In the genomic region with DNA sequence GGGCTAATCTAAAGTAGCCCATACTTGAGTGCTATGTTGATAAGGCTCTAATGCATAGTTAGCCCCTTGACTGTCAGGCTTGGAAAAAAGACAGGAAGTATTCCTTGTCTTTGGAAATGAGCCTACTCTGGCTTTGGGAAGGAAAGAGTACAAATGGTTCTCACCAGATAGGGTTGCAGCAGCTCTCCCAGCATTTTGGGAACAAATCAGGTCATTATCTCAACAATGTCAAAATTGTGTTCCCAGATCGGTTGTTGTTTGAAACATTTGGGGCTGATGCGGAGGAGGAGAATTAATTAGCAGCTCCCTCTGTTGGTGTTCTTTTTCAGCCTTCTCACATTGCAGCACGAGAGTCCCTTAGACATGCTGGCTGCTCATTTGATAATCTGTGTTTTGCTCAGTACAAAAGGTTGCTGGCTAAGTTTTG, we compare ENCODE assay signal across 9 cellular contexts. TPM values are rescaled to one million over a fixed set of nuclear protein-coding genes. Genes with fewer than 3 reads are reported as not detected.
DNase-seq lines count a peak whose midpoint lies in the region; ATAC-seq and TF ChIP-seq lines count a peak whose summit lies in the region.
"Had no signal": no experiment of that assay in that cellular context is flagged by ENCODE, and none has a peak within 500 bp of the region (broad histone marks: within the 10 kb centered on the region; RNA-seq: fewer than 3 reads in every experiment).

No MANE protein-coding gene starts in this region.

- no peak for TF ChIP-seq POLR2A in right lobe of liver (IDR thresholded peaks at IDR 0.05)

- H3K9me3 ChIP-seq in right lobe of liver = no peaks in the 10 kb centered on the region
- H3K9me3 ChIP-seq in T-helper 17 cell (ENCODE audit: control insufficient read depth, low read length, poor library complexity, severe bottlenecking) = no peaks in the 10 kb centered on the region

- DNase-seq in Right ventricle myocardium inferior (ENCODE audit: missing footprints) = no peak
- no peak for DNase-seq in cardiac septum (ENCODE audit: low spot score)
- DNase-seq in caudate nucleus (lab: John Stamatoyannopoulos, UW) = peak in 27 of 61 donors; percentile 8 to 68 (median 32)
- no peak for DNase-seq in right lobe of liver
- DNase-seq in T-helper 17 cell = no peak
- DNase-seq in NCI-H774 (lab: John Stamatoyannopoulos, UW) = no peak
- DNase-seq in HuH-7.5 (ENCODE audit: low spot score) = no peak
- DNase-seq: DMS53 had no signal

- H3K36me3 ChIP-seq in right lobe of liver = no peaks in the 10 kb centered on the region

- H3K4me3 ChIP-seq in right lobe of liver = no peak overlapping the region

- no peaks in the 10 kb centered on the region for H3K27me3 ChIP-seq in right lobe of liver

- H3K27me3 Mint-ChIP-seq in T-helper 17 cell = peaks cover 29% of the 10 kb centered on the region

- no peak overlapping the region for H3K27ac Mint-ChIP-seq in T-helper 17 cell

- peaks cover 17% of the 10 kb centered on the region for H3K4me1 Mint-ChIP-seq in T-helper 17 cell

- H3K27ac ChIP-seq in caudate nucleus (ENCODE audit: low read depth, low read length) (peak overlapping the region; percentile 72), right lobe of liver (no peak overlapping the region)

- peak; percentile 8 to 49 (median 45) for TF ChIP-seq CTCF in right lobe of liver (IDR thresholded peaks at IDR 0.05)

- intact Hi-C loops in Right ventricle myocardium inferior (cut with DNase I) (loop anchor here (2.0 to 10.0 kb wide), 4 partner anchors 42 to 218 kb away; partner anchors contain the start of gene KANK1), cardiac septum (cut with DNase I) (loop anchor here (5.0 kb wide), 1 partner anchor 140 kb away; no protein-coding TSS in a partner anchor), right lobe of liver (cut with DNase I) (no loop called here)

- H3K36me3 Mint-ChIP-seq in T-helper 17 cell (ENCODE audit: low read depth) = peaks cover 3% of the 10 kb centered on the region

- no peaks in the 10 kb centered on the region for H3K4me1 ChIP-seq in right lobe of liver

- peak; percentile 82 for ATAC-seq in Right ventricle myocardium inferior
- ATAC-seq in right lobe of liver = peak; percentile 69 to 77 (median 76)
- no peak for ATAC-seq in T-helper 17 cell
- no peak for ATAC-seq in HG03108 (IDR thresholded peaks at IDR 0.05; ENCODE audit: unreplicated experiment)

- no peak overlapping the region for H3K4me3 Mint-ChIP-seq in T-helper 17 cell

- WGBS in right lobe of liver (ENCODE audit: insufficient coverage, low coverage, low lambda C conversion rate, missing lambda C conversion rate) = 3% methylated on average over 3 of the region's 3 CpGs

RNA-seq across cellular contexts. Expression of gene KANK1, which starts 42.3 kb away (rescaled TPM):
- 153 TPM for total RNA-seq in Right ventricle myocardium inferior
- total RNA-seq in cardiac septum = 90.1 TPM
- 10 to 100 TPM; 60.0 to 86.7 (median 71.5) TPM for total RNA-seq in right lobe of liver
- 10 to 100 TPM in 1 of 2 donors, 1 to 10 TPM in 1; 8.5 to 12.0 TPM for total RNA-seq in T-helper 17 cell

Comparison
In these comparisons a context has a peak if more than half of its experiments do, and no peak if none do; other contexts are left out.
1. ATAC-seq: peak in Right ventricle myocardium inferior (single experiment) and right lobe of liver (4 of 4); none in T-helper 17 cell (single experiment) and HG03108 (single experiment).
2. intact Hi-C loops: an anchor here in Right ventricle myocardium inferior (2.0 to 10.0 kb wide) and cardiac septum (5.0 kb wide); none called in right lobe of liver.